1 cellular context compared by ENCODE assay signal in the genomic region with DNA sequence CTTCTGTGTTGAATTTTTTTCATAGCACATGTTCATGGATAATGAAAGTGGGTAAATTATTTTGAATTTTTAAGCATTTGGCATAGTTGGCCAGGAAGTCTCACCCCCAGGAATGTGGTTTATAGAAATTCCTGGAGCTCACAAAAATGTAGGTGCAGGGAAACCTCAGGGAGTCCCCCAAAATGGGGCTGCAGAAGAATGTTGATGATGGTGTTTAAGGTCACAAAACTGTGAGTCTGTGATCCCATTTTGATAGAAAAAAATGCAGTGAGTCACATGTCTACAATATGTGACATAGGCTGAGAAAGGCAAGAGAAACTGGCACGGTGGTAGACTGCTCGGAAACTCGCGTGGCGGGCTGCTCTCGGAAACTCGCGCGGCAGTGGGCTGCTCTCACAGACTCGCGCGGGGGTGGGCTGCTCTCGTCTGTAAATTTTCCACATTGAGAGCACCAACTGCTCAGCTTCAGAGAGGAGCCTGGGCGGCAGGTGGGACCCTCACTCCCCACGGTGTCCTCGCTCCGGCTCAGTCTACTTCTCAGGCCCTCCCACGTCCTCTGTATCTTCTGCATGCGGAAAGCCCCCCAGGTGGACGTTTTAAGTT.
TF ChIP-seq lines count a peak whose summit lies in the region.

No MANE protein-coding gene starts in this region.

TF ChIP-seq in IMR-90, 13 proteins besides CTCF, POLR2A, EP300 and RAD21:
- no peak for TF ChIP-seq FOS (IDR thresholded peaks at IDR 0.05; ENCODE audit: low read depth, low read length)
- TF ChIP-seq CHD1 (IDR thresholded peaks at IDR 0.05; ENCODE audit: low read depth, low read length), result no peak
- TF ChIP-seq, protein P1, sequence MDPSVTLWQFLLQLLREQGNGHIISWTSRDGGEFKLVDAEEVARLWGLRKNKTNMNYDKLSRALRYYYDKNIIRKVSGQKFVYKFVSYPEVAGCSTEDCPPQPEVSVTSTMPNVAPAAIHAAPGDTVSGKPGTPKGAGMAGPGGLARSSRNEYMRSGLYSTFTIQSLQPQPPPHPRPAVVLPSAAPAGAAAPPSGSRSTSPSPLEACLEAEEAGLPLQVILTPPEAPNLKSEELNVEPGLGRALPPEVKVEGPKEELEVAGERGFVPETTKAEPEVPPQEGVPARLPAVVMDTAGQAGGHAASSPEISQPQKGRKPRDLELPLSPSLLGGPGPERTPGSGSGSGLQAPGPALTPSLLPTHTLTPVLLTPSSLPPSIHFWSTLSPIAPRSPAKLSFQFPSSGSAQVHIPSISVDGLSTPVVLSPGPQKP (IDR thresholded peaks at IDR 0.05; ENCODE audit: borderline replicate concordance, low read depth, low read length), result no peak
- TF ChIP-seq MXI1 (IDR thresholded peaks at IDR 0.05; ENCODE audit: borderline replicate concordance, low read depth, low read length), result no peak
- TF ChIP-seq MAFK (IDR thresholded peaks at IDR 0.05; ENCODE audit: low read depth, low read length), result no peak
- no peak for TF ChIP-seq RFX5 (IDR thresholded peaks at IDR 0.05; ENCODE audit: low read depth, low read length)
- no peak for TF ChIP-seq MAZ (IDR thresholded peaks at IDR 0.05; ENCODE audit: borderline replicate concordance, low read depth, low read length)
- TF ChIP-seq RCOR1 (IDR thresholded peaks at IDR 0.05; ENCODE audit: insufficient replicate concordance, low read length), result no peak
- no peak for TF ChIP-seq BHLHE40 (IDR thresholded peaks at IDR 0.05; ENCODE audit: low read depth, low read length)
- TF ChIP-seq SMC3 (IDR thresholded peaks at IDR 0.05; ENCODE audit: low read depth, low read length), result no peak
- TF ChIP-seq CEBPB (IDR thresholded peaks at IDR 0.05; ENCODE audit: low read depth, low read length), result no peak
- TF ChIP-seq NFE2L2 (IDR thresholded peaks at IDR 0.05; ENCODE audit: low read depth, low read length), result no peak
- TF ChIP-seq, protein P2, sequence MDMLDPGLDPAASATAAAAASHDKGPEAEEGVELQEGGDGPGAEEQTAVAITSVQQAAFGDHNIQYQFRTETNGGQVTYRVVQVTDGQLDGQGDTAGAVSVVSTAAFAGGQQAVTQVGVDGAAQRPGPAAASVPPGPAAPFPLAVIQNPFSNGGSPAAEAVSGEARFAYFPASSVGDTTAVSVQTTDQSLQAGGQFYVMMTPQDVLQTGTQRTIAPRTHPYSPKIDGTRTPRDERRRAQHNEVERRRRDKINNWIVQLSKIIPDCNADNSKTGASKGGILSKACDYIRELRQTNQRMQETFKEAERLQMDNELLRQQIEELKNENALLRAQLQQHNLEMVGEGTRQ (IDR thresholded peaks at IDR 0.05; ENCODE audit: low read depth, low read length), result no peak
